8 cellular contexts compared by ENCODE assay signal in genomic region chr19:52962394-52963228, GRCh38. TPM values are rescaled to one million over a fixed set of nuclear protein-coding genes. Genes with fewer than 3 reads are reported as not detected.
DNase-seq lines count a peak whose midpoint lies in the region; ATAC-seq and TF ChIP-seq lines count a peak whose summit lies in the region.

TSS of gene ZNF816 (minus strand) at chr19:52962881. CDS start at chr19:52956089, 6,792 bp downstream.

- peak; percentile 96 for ATAC-seq in HG02852 (IDR thresholded peaks at IDR 0.05; ENCODE audit: unreplicated experiment)
- ATAC-seq in aorta (ENCODE audit: low FRiP score): peak; percentile 100

- DNase-seq in GM13977 (ENCODE audit: low spot score): peak; percentile 97
- DNase-seq in NCI-H146 treated with DMSO at 0.1 percent for 48 hours (lab: John Stamatoyannopoulos, UW; ENCODE audit: unreplicated experiment): peak; percentile 95
- peak; percentile 98 for DNase-seq in T-helper 2 cell treated with Interferon-gamma antibody and Interleukin-4, amounts not matched to agents 5 μg/mL and 100 μg/mL, for 36 hours (ENCODE audit: low spot score)
- DNase-seq in astrocyte of the hippocampus (ENCODE audit: low read depth, low spot score): peak; percentile 98
- peak; percentile 74 to 91 for DNase-seq in hippocampal formation (lab: John Stamatoyannopoulos, UW)
- peak; percentile 77 for DNase-seq in renal cortical epithelial cell (ENCODE audit: low read depth)
- peak; percentile 99 to 100 for DNase-seq in aorta

- H3K4me1 Mint-ChIP-seq in T-helper 2 cell treated with Interferon-gamma antibody and Interleukin-4, amounts not matched to agents 5 μg/mL and 100 μg/mL, for 36 hours (ENCODE audit: low read depth): peaks cover 15% of the 10 kb centered on the region

- H3K36me3 Mint-ChIP-seq in T-helper 2 cell treated with Interferon-gamma antibody and Interleukin-4, amounts not matched to agents 5 μg/mL and 100 μg/mL, for 36 hours (ENCODE audit: low read depth): peaks cover 43% of the 10 kb centered on the region

- peaks cover 54% of the 10 kb centered on the region for H3K9me3 Mint-ChIP-seq in T-helper 2 cell treated with Interferon-gamma antibody and Interleukin-4, amounts not matched to agents 5 μg/mL and 100 μg/mL, for 36 hours

- H3K27me3 ChIP-seq in aorta (ENCODE audit: control insufficient read depth in 1 of 2, insufficient read depth in 2 of 2, low read length in 1 of 2): no peaks in the 10 kb centered on the region

- H3K4me3 ChIP-seq in aorta (ENCODE audit: low read length in 2 of 2): peak within 1 kb of the TSS; percentile 70 to 80

- H3K9me3 ChIP-seq in aorta (ENCODE audit: control insufficient read depth, low read length): peaks cover 13% of the 10 kb centered on the region

- peak within 1 kb of the TSS; percentile 84 to 94 for H3K27ac ChIP-seq in aorta (ENCODE audit: low read depth in 1 of 2, low read length in 2 of 2)

- WGBS in aorta, 2 donors: 0 to 1% methylated on average over 55 of the region's 55 CpGs

- H3K36me3 ChIP-seq in aorta (ENCODE audit: control insufficient read depth in 1 of 2, insufficient read depth in 2 of 2, low read length in 1 of 2): peaks cover 0 to 2% of the 10 kb centered on the region in 2 donors

- peaks cover 0 to 3% of the 10 kb centered on the region in 2 donors for H3K4me1 ChIP-seq in aorta (ENCODE audit: control insufficient read depth in 1 of 2, insufficient read depth in 2 of 2, low read length in 2 of 2)

- no peak for TF ChIP-seq CTCF in GM13977 (IDR thresholded peaks at IDR 0.05; ENCODE audit: extremely low read depth, insufficient read depth, missing control alignments)

- peak within 1 kb of the TSS; percentile 89 for H3K27ac Mint-ChIP-seq in T-helper 2 cell treated with Interferon-gamma antibody and Interleukin-4, amounts not matched to agents 5 μg/mL and 100 μg/mL, for 36 hours

- no peaks in the 10 kb centered on the region for H3K27me3 Mint-ChIP-seq in T-helper 2 cell treated with Interferon-gamma antibody and Interleukin-4, amounts not matched to agents 5 μg/mL and 100 μg/mL, for 36 hours (ENCODE audit: low read depth)

- peak within 1 kb of the TSS; percentile 96 for H3K4me3 Mint-ChIP-seq in T-helper 2 cell treated with Interferon-gamma antibody and Interleukin-4, amounts not matched to agents 5 μg/mL and 100 μg/mL, for 36 hours

- in situ Hi-C loops in GM13977 (cut with MboI; ENCODE audit: low pct_unique_long_range_greater_than_20kb, low sequenced_read_pairs, unreplicated experiment): no loop called here

- intact Hi-C loops in aorta (cut with DNase I): loop anchor here in 1 of 2 donors (2.0 to 10.0 kb wide), 2 partner anchors 20 to 68 kb away; partner anchors contain the start of gene ZNF320

RNA-seq across cellular contexts. Expression of gene ZNF816, which starts in this region (rescaled TPM):
- total RNA-seq in renal cortical epithelial cell (27.8 and 28.3 TPM in 2 replicates), aorta (10 to 100 TPM in 1 of 2 donors, 1 to 10 TPM in 1; 5.4 to 11.4 TPM)
- 1 to 10 TPM; 4.5 to 4.9 TPM for polyA plus RNA-seq in aorta

Comparison
In these comparisons a context has a peak if more than half of its experiments do, and no peak if none do; other contexts are left out.
1. Peak in every context shown above with its lines: DNase-seq, ATAC-seq, H3K4me3 ChIP-seq and H3K27ac ChIP-seq.